In the genomic region with DNA sequence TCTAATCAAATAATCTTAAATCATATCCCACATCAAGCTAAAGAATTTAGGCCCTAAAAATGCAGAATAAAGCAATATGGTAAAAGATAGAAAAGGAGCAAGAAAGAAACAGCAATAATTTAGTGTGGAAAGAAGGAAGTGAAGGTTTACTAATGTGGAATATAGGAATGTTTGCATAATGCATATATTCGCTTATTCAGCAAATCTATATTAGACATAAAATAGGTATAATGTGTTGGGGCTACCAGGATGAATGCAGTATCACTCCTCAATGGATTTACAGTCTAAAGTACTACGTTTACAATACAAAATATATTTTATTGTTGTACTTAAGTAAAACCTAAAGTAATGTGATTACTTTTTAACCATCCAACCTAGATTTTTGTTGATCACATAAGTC, we compare ENCODE assay signal across 26 cellular contexts. TPM values are rescaled to one million over a fixed set of nuclear protein-coding genes. Genes with fewer than 3 reads are reported as not detected.
"Had no signal": no experiment of that assay in that cellular context is flagged by ENCODE, and none has a peak within 500 bp of the region (broad histone marks: within the 10 kb centered on the region; RNA-seq: fewer than 3 reads in every experiment).

No MANE protein-coding gene starts in this region.

- ATAC-seq: activated CD4-positive, alpha-beta T cell treated with anti-CD3 and anti-CD28 coated beads for 36 hours; activated naive CD4-positive, alpha-beta T cell treated with anti-CD3 and anti-CD28 coated beads, Interleukin-2, amount 50 U/mL, for 72 hours; activated T-cell treated with anti-CD3 and anti-CD28 coated beads, Interleukin-2, amount 50 U/mL, for 72 hours had no signal

- H3K27me3 ChIP-seq: ascending aorta, breast epithelium, cardiac muscle cell, colonic mucosa, esophagus muscularis mucosa had no signal

- H3K4me3 ChIP-seq: ascending aorta, breast epithelium, cardiac muscle cell, colonic mucosa, esophagus muscularis mucosa had no signal

- H3K36me3 ChIP-seq: ascending aorta, breast epithelium, colonic mucosa, esophagus muscularis mucosa had no signal

- H3K9me3 ChIP-seq: ascending aorta, breast epithelium, colonic mucosa, esophagus muscularis mucosa had no signal

- H3K4me1 ChIP-seq: ascending aorta, breast epithelium, colonic mucosa had no signal

- H3K27ac ChIP-seq: ascending aorta, breast epithelium, cardiac muscle cell, colonic mucosa, esophagus muscularis mucosa had no signal

- DNase-seq: activated CD4-positive, alpha-beta memory T cell treated with anti-CD3 and anti-CD28 coated beads, Interleukin-2, amount 10 ng/mL, durations not matched to agents 7 days and 5 days; activated CD4-positive, alpha-beta T cell treated with anti-CD3 and anti-CD28 coated beads for 36 hours; activated CD4-positive, alpha-beta T cell treated with anti-CD3 and anti-CD28 coated beads, Interleukin-2, amount 10 ng/mL, durations not matched to agents 24 days and 14 days; activated CD4-positive, CD25-positive, alpha-beta regulatory T cell; activated CD4-positive, CD25-positive, alpha-beta regulatory T cell treated with anti-CD3 and anti-CD28 coated beads, Interleukin-2, amount 50 U/mL, for 72 hours; activated CD8-positive, alpha-beta memory T cell treated with anti-CD3 and anti-CD28 coated beads, Interleukin-2, amount 50 U/mL, for 48 hours; activated gamma-delta T cell; activated naive CD4-positive, alpha-beta T cell; activated naive CD4-positive, alpha-beta T cell treated with anti-CD3 and anti-CD28 coated beads, Interleukin-2, amount 10 ng/mL, durations not matched to agents 7 days and 5 days; activated naive CD8-positive, alpha-beta T cell treated with anti-CD3 and anti-CD28 coated beads, Interleukin-2, amount 10 ng/mL, durations not matched to agents 7 days and 5 days; activated T-cell treated with anti-CD3 and anti-CD28 coated beads for 4 hours; activated T-cell treated with anti-CD3 and anti-CD28 coated beads, Interleukin-2, amount 50 U/mL, for 24 hours; activated T-cell treated with anti-CD3 and anti-CD28 coated beads, Interleukin-2, amount 50 U/mL, for 72 hours; central memory CD4-positive, alpha-beta T cell; cerebellar nuclear complex; colonic mucosa; effector CD8-positive, alpha-beta T cell; erythroblast; foreskin melanocyte; head of caudate nucleus; T-helper 2 cell had no signal

RNA-seq across cellular contexts. Expression of gene CENPE, which starts 4.7 kb away (rescaled TPM):
- total RNA-seq: ascending aorta had no signal
